1 cellular context compared by ENCODE assay signal in the genomic region with DNA sequence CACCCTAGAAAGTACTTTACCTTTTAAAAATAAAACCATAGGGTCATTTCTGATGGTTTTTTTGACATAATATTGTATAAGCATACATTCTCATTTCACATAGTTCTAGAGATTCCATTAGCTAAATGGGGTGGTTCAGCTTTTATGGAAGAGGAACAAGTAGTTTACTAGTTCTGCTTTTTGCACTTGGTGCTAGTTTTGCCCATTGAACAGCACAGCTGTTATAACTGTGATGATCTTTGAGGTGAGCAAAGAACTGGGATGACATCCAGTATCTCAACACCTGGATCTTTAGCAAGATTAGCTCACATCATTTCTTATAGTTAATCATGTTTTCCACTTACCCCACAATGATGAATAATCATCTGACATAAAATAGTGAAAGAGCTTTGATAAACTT.
TF ChIP-seq lines count a peak whose summit lies in the region.

No MANE protein-coding gene starts in this region.

TF ChIP-seq in K562, 482 proteins besides CTCF, POLR2A, EP300 and RAD21 (continued from another document):
- TF ChIP-seq, protein P1, sequence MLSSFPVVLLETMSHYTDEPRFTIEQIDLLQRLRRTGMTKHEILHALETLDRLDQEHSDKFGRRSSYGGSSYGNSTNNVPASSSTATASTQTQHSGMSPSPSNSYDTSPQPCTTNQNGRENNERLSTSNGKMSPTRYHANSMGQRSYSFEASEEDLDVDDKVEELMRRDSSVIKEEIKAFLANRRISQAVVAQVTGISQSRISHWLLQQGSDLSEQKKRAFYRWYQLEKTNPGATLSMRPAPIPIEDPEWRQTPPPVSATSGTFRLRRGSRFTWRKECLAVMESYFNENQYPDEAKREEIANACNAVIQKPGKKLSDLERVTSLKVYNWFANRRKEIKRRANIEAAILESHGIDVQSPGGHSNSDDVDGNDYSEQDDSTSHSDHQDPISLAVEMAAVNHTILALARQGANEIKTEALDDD (IDR thresholded peaks at IDR 0.05): peak; percentile 73
- no peak for TF ChIP-seq ELF1 (tag; IDR thresholded peaks at IDR 0.05)
